In the genomic region with DNA sequence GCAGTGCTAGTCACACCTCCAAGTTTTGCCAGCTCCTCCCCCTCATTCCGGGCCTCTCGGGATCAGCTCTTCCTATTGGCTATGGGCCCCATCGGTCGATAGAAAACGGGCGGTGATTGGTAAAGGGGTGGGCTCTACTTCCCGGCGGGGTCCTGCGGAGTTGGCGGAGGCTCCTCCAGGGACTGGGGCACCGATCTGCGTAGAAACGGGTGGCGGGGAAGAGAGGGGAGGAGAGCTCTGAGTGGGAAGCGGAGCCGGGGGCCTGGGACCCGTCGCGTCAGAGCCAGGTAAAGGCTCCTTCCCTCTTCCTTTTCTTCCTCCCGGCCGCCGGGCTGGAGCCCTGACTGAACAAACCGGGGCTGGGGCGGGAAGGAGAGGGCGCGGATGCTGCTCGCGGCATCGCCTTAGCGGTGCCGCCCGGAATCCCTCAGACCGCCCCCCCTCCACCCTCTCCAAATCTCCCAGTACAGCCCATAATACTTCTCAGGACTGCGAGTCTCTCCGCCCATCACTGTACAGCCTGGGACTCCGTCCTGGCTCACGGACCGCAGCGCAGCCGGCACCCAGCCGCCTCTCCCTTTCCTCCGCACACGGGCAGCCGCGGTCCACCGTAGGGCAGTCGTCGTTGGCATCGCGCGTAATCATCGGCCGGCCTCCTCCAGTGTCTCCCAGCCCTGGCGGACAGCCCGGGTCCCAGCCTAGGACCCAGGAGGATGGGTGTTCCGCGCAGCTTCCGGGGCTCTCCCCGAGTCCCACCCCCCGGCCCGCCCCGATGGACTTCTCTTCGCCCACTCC, we compare ENCODE assay signal across 8 cellular contexts. TPM values are rescaled to one million over a fixed set of nuclear protein-coding genes. Genes with fewer than 3 reads are reported as not detected.
A peak's percentile ranks its signal among the peaks of the same experiment; 100 is the strongest.
DNase-seq lines count a peak whose midpoint lies in the region; ATAC-seq, FAIRE-seq and TF ChIP-seq lines count a peak whose summit lies in the region.
"Not testable (repeated sequence)": the region's sequence is repeated elsewhere in the genome, so short reads cannot be mapped to it uniquely, and the experiment has no call there.

A gene (plus strand): TSS at position 178 of the 795 bp plus-strand sequence. CDS start 2,430 bp downstream, outside the sequence.

- not testable (repeated sequence) for TF ChIP-seq CTCF in BE2C (IDR thresholded peaks at IDR 0.05; ENCODE audit: low read depth, low read length)

- H3K36me3 ChIP-seq in BE2C = not testable (repeated sequence)

- not testable (repeated sequence) for H3K27me3 ChIP-seq in BE2C

- H3K4me1 ChIP-seq in BE2C = not testable (repeated sequence)

- H3K4me3 ChIP-seq in BE2C (ENCODE audit: low read depth, low read length) = peak within 1 kb of the TSS; percentile 50

- FAIRE-seq in RCC 7860 (lab: Jason Lieb, UNC) = not testable (repeated sequence)

- DNase-seq in BE2C = peak; percentile 63
- DNase-seq in KBM-7 = peak; percentile 68
- DNase-seq in RCC 7860 (ENCODE audit: low spot score) = peak; percentile 19
- peak; percentile 35 for DNase-seq in activated T-cell treated with anti-CD3 and anti-CD28 coated beads for 24 hours (ENCODE audit: low read depth)
- DNase-seq in lung microvascular endothelial cell (ENCODE audit: low read depth in 2 of 2) = peak; percentile 51 to 64
- peak; percentile 44 for DNase-seq in stimulated activated CD4-positive, alpha-beta T cell treated with anti-CD3 and anti-CD28 coated beads, Interleukin-1b, Interleukin-23, amount 100 ng/mL, for 48 hours

- peak; percentile 20 for ATAC-seq in GM21528 (IDR thresholded peaks at IDR 0.05; ENCODE audit: low FRiP score, unreplicated experiment)

- in situ Hi-C loops in KBM-7 (cut with MboI; ENCODE audit: low pct_unique_long_range_greater_than_20kb, low sequenced_read_pairs); endometrial microvascular endothelial cells (cut with HindIII; ENCODE audit: inconsistent ontology term, low pct_unique_long_range_greater_than_20kb, low sequenced_read_pairs): not testable (repeated sequence)

- H3K9me3 ChIP-seq in BE2C = not testable (repeated sequence)

RNA-seq across cellular contexts. Expression of the gene that starts here (rescaled TPM):
- 18.4 TPM for polyA plus RNA-seq in BE2C (2012; ENCODE audit: insufficient read depth, insufficient read length, low read depth)
- total RNA-seq in endometrial microvascular endothelial cells (ENCODE audit: inconsistent ontology term) (63.0 TPM), lung microvascular endothelial cell (40.3 and 77.0 TPM in 2 replicates)

Comparison
In these comparisons a context has a peak if more than half of its experiments do, and no peak if none do; other contexts are left out.
1. Peak in every context shown above with its lines: DNase-seq, ATAC-seq and H3K4me3 ChIP-seq.